8 cellular contexts compared by ENCODE assay signal in genomic region chr5:126777257-126777973, GRCh38. TPM values are rescaled to one million over a fixed set of nuclear protein-coding genes. Genes with fewer than 3 reads are reported as not detected.
A peak's percentile ranks its signal among the peaks of the same experiment; 100 is the strongest.
DNase-seq lines count a peak whose midpoint lies in the region; ATAC-seq and TF ChIP-seq lines count a peak whose summit lies in the region.

No MANE protein-coding gene starts in this region.

- TF ChIP-seq EP300 in neural cell (conservative IDR thresholded peaks at IDR 0.05; ENCODE audit: poor library complexity, severe bottlenecking) (no peak), stomach (IDR thresholded peaks at IDR 0.05) (no peak)

- 0 out of 2 replicates have a peak overlapping the region, but pooled peaks have one; percentile 26 for H3K27ac ChIP-seq in PC-9
- H3K27ac ChIP-seq in neural cell (ENCODE audit: low read length): peak overlapping the region; percentile 100
- peak overlapping the region; percentile 92 to 97 (median 97) for H3K27ac ChIP-seq in stomach

- WGBS in stomach, 5 donors: 1% methylated on average over 47 to 93 of the region's 93 CpGs

- H4K20me1 ChIP-seq in PC-9 (ENCODE audit: insufficient read depth) (peaks cover 4% of the 10 kb centered on the region; the same call in 1 of the 2 replicates), neural cell (ENCODE audit: insufficient read depth) (no peaks in the 10 kb centered on the region)

- H2AFZ ChIP-seq in PC-9: peak overlapping the region; percentile 97
- peak overlapping the region; percentile 90 for H2AFZ ChIP-seq in neural cell (ENCODE audit: low read depth, low read length)

- TSS peak; percentile 39 for BruUV-seq in PC-9 (replicated peaks; lab: Mats Ljungman, UMichigan)

- H3K36me3 ChIP-seq in PC-9 (ENCODE audit: low read depth): 0 out of 2 replicates have a peak, but pooled peaks cover 6% of the 10 kb centered on the region
- no peaks in the 10 kb centered on the region for H3K36me3 ChIP-seq in neural cell (ENCODE audit: insufficient read depth, low read length)
- no peaks in the 10 kb centered on the region for H3K36me3 ChIP-seq in stomach

- peak; percentile 33 for TF ChIP-seq RAD21 in neural cell (conservative IDR thresholded peaks at IDR 0.05)

- peak; percentile 10 for ATAC-seq in HG02885 (IDR thresholded peaks at IDR 0.05; ENCODE audit: poor library complexity, unreplicated experiment)

- H3K9ac ChIP-seq in neural cell (ENCODE audit: low read length): peak overlapping the region; percentile 100

- no peak for TF ChIP-seq POLR2A in stomach (IDR thresholded peaks at IDR 0.05)

- POLR2A ChIA-PET in PC-9 (lab: Charles Lee; ENCODE audit: unreplicated experiment): interaction anchor here (0.5 kb wide), 1 partner anchor 174 kb away, joined by 5 read pairs; no protein-coding TSS in a partner anchor

- H3K4me1 ChIP-seq in PC-9 (replicated peaks; ENCODE audit: insufficient read depth) (peaks cover 25% of the 10 kb centered on the region), stomach (peaks cover 6 to 40% (median 36%) of the 10 kb centered on the region in 4 donors)

- no peaks in the 10 kb centered on the region for H3K9me2 ChIP-seq in PC-9 (ENCODE audit: insufficient read depth)
- no peaks in the 10 kb centered on the region for H3K9me2 ChIP-seq in neural cell (ENCODE audit: insufficient read depth, low read length)

- peaks cover 18% of the 10 kb centered on the region for H3F3A ChIP-seq in PC-9 (ENCODE audit: insufficient read depth, low read depth)
- peaks cover 3% of the 10 kb centered on the region for H3F3A ChIP-seq in neural cell (ENCODE audit: insufficient read depth, low read length, poor library complexity, severe bottlenecking)

- peak overlapping the region; percentile 96 for H3K4me2 ChIP-seq in PC-9
- H3K4me2 ChIP-seq in neural cell (ENCODE audit: low read length): peak overlapping the region; percentile 25

- intact Hi-C loops in PC-9 (cut with micrococcal nuclease; ENCODE audit: unreplicated experiment): loop anchor here (10.0 kb wide), 2 partner anchors 183 to 423 kb away; partner anchors contain the start of gene ALDH7A1
- intact Hi-C loops in stomach (cut with DNase I; ENCODE audit: low total_unique reads): no loop called here

- CTCF ChIA-PET in PC-9 (lab: Charles Lee): interaction anchor here (0.7 to 1.4 kb wide), 2 partner anchors 25 to 32 kb away, joined by 6 to 11 read pairs; no protein-coding TSS in a partner anchor

- H3K4me3 ChIP-seq in PC-9 (peak overlapping the region; percentile 83), foreskin fibroblast (ENCODE audit: low read depth in 1 of 2, low read length in 2 of 2) (peak overlapping the region; percentile 93 to 97), neural cell (ENCODE audit: low read length) (peak overlapping the region; percentile 98), stomach (peak overlapping the region; percentile 71 to 95 (median 78))

- H3K9me3 ChIP-seq in PC-9 (ENCODE audit: insufficient read depth, low read depth): no peaks in the 10 kb centered on the region
- H3K9me3 ChIP-seq in neural cell (ENCODE audit: low read length): no peaks in the 10 kb centered on the region
- no peaks in the 10 kb centered on the region for H3K9me3 ChIP-seq in stomach

- H3K79me2 ChIP-seq in PC-9 (ENCODE audit: low read depth): peaks cover 49% of the 10 kb centered on the region
- H3K79me2 ChIP-seq in neural cell (replicated peaks; ENCODE audit: insufficient read depth, low read length): peaks cover 38% of the 10 kb centered on the region

- DNase-seq in NCI-H2029 (lab: John Stamatoyannopoulos, UW) (peak; percentile 58), NCI-H2029 treated with DMSO at 0.1 percent for 48 hours (lab: John Stamatoyannopoulos, UW) (no peak), PC-9 (peak; percentile 53 to 59), foreskin fibroblast (peak; percentile 63 to 81), stomach (peak; percentile 65)
- DNase-seq in activated effector memory CD4-positive, alpha-beta T cell treated with anti-CD3 and anti-CD28 coated beads, Interleukin-2, amount 50 U/mL, for 16 hours: peak; percentile 86

- no peak for TF ChIP-seq CTCF in PC-9 (conservative IDR thresholded peaks at IDR 0.05)
- TF ChIP-seq CTCF in foreskin fibroblast (IDR thresholded peaks at IDR 0.05; ENCODE audit: low read depth, low read length): peak; percentile 2
- peak; percentile 38 for TF ChIP-seq CTCF in neural cell (IDR thresholded peaks at IDR 0.05; ENCODE audit: poor library complexity, severe bottlenecking)
- peak in 1 of 7 experiments; percentile 16 for TF ChIP-seq CTCF in stomach (IDR thresholded peaks at IDR 0.05)

- H3K27me3 ChIP-seq in PC-9 (ENCODE audit: insufficient read depth, low read depth): no peaks in the 10 kb centered on the region
- no peaks in the 10 kb centered on the region for H3K27me3 ChIP-seq in neural cell (ENCODE audit: insufficient read depth, low read depth, low read length)
- no peaks in the 10 kb centered on the region for H3K27me3 ChIP-seq in stomach

TF ChIP-seq in neural cell, 6 proteins besides CTCF, POLR2A, EP300 and RAD21:
- TF ChIP-seq MXI1 (conservative IDR thresholded peaks at IDR 0.05; ENCODE audit: poor library complexity, severe bottlenecking) (peak; percentile 37), POLR2AphosphoS5 (IDR thresholded peaks at IDR 0.05) (peak; percentile 46), EZH2 (IDR thresholded peaks at IDR 0.05; ENCODE audit: borderline replicate concordance, insufficient read depth, low read length, poor library complexity, severe bottlenecking) (no peak), TAF1 (IDR thresholded peaks at IDR 0.05; ENCODE audit: low read depth) (no peak), SMC3 (conservative IDR thresholded peaks at IDR 0.05; ENCODE audit: poor library complexity) (peak; percentile 24)
- TF ChIP-seq, protein P1, sequence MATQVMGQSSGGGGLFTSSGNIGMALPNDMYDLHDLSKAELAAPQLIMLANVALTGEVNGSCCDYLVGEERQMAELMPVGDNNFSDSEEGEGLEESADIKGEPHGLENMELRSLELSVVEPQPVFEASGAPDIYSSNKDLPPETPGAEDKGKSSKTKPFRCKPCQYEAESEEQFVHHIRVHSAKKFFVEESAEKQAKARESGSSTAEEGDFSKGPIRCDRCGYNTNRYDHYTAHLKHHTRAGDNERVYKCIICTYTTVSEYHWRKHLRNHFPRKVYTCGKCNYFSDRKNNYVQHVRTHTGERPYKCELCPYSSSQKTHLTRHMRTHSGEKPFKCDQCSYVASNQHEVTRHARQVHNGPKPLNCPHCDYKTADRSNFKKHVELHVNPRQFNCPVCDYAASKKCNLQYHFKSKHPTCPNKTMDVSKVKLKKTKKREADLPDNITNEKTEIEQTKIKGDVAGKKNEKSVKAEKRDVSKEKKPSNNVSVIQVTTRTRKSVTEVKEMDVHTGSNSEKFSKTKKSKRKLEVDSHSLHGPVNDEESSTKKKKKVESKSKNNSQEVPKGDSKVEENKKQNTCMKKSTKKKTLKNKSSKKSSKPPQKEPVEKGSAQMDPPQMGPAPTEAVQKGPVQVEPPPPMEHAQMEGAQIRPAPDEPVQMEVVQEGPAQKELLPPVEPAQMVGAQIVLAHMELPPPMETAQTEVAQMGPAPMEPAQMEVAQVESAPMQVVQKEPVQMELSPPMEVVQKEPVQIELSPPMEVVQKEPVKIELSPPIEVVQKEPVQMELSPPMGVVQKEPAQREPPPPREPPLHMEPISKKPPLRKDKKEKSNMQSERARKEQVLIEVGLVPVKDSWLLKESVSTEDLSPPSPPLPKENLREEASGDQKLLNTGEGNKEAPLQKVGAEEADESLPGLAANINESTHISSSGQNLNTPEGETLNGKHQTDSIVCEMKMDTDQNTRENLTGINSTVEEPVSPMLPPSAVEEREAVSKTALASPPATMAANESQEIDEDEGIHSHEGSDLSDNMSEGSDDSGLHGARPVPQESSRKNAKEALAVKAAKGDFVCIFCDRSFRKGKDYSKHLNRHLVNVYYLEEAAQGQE (IDR thresholded peaks at IDR 0.05; ENCODE audit: borderline replicate concordance): peak; percentile 77

RNA-seq across cellular contexts. Expression of gene LMNB1, which starts 0.5 kb away (rescaled TPM):
- total RNA-seq in PC-9 (2021) (103 and 117 TPM in 2 replicates), stomach (100 to 1,000 TPM in 1 of 5 donors, 10 to 100 TPM in 3, 1 to 10 TPM in 1; 7.6 to 167 (median 27.4) TPM)
- polyA plus RNA-seq in neural cell (91.0 and 105 TPM in 2 replicates), stomach (1 to 10 TPM; 7.7 to 8.7 (median 8.5) TPM)
- polyA minus RNA-seq in neural cell: 112 and 119 TPM in 2 replicates

Comparison
In these comparisons a context has a peak if more than half of its experiments do, and no peak if none do; other contexts are left out.
1. H3K27ac ChIP-seq: peak in every context shown above with its lines; median percentile 100 in neural cell; 97 in stomach; 26 in PC-9.